7 cellular contexts compared by ENCODE assay signal in genomic region chr3:148297013-148297412, GRCh38.
"Had no signal": no experiment of that assay in that cellular context is flagged by ENCODE, and none has a peak within 500 bp of the region (broad histone marks: within the 10 kb centered on the region; RNA-seq: fewer than 3 reads in every experiment).

No MANE protein-coding gene starts in this region.

- FAIRE-seq: HTR-8/SVneo, K562 had no signal

- H3K27ac Mint-ChIP-seq: HFFc6 had no signal

- H3K9me3 Mint-ChIP-seq: HFFc6 had no signal

- DNase-seq: GOT3, H7, HFFc6, IMR-90 had no signal

- ATAC-seq: HCT116, K562 had no signal

- H3K4me3 Mint-ChIP-seq: HFFc6 had no signal
